In genomic region chr21:14602418-14602987, GRCh38 we compare ENCODE assay signal across 9 cellular contexts. TPM values are rescaled to one million over a fixed set of nuclear protein-coding genes. Genes with fewer than 3 reads are reported as not detected.
DNase-seq lines count a peak whose midpoint lies in the region; ATAC-seq, FAIRE-seq and TF ChIP-seq lines count a peak whose summit lies in the region.
"Had no signal": no experiment of that assay in that cellular context is flagged by ENCODE, and none has a peak within 500 bp of the region (broad histone marks: within the 10 kb centered on the region; RNA-seq: fewer than 3 reads in every experiment).

No MANE protein-coding gene starts in this region.

- H3K9me2 ChIP-seq in OCI-LY7 (ENCODE audit: insufficient read depth, low read length): no peaks in the 10 kb centered on the region

- peak overlapping the region; percentile 41 for H3K4me3 Mint-ChIP-seq in memory B cell

- H3K4me1 Mint-ChIP-seq in memory B cell: peaks cover 12% of the 10 kb centered on the region

- DNase-seq in H54 (ENCODE audit: insufficient read length, low spot score) (no peak), OCI-LY7 (ENCODE audit: low spot score) (peak; percentile 8), memory B cell (ENCODE audit: low spot score in 2 of 2) (no peak), sciatic nerve (ENCODE audit: low spot score) (no peak)
- no peak for DNase-seq in stimulated activated CD4-positive, alpha-beta T cell treated with anti-CD3 and anti-CD28 coated beads, Interleukin-2, amount 100 ng/mL, for 48 hours
- DNase-seq: activated gamma-delta T cell, NCI-H510A had no signal

- no peaks in the 10 kb centered on the region for H3K9me3 ChIP-seq in OCI-LY7 (ENCODE audit: low read length)

- peak; percentile 41 for FAIRE-seq in H54 (lab: Jason Lieb, UNC)

- H3K27me3 Mint-ChIP-seq in memory B cell: no peaks in the 10 kb centered on the region

- no peaks in the 10 kb centered on the region for H3K36me3 ChIP-seq in OCI-LY7 (ENCODE audit: insufficient read depth, low read length)

- no peaks in the 10 kb centered on the region for H4K20me1 ChIP-seq in OCI-LY7 (ENCODE audit: insufficient read depth, low read length)

- peak overlapping the region; percentile 77 for H2AFZ ChIP-seq in OCI-LY7 (ENCODE audit: low read length)

- ATAC-seq in GM18873 (IDR thresholded peaks at IDR 0.05; ENCODE audit: low FRiP score, unreplicated experiment): peak; percentile 58
- peak; percentile 63 for ATAC-seq in memory B cell (ENCODE audit: low read depth)
- no peak for ATAC-seq in GM18870 (IDR thresholded peaks at IDR 0.05; ENCODE audit: unreplicated experiment)
- ATAC-seq in sciatic nerve: no peak

- no peak for TF ChIP-seq POLR2A in H54 (IDR thresholded peaks at IDR 0.05; ENCODE audit: low read depth, low read length)

- intact Hi-C loops in OCI-LY7 (cut with micrococcal nuclease; ENCODE audit: unreplicated experiment): no loop called here
- intact Hi-C loops in sciatic nerve (cut with DNase I): no loop called here

- H3K4me3 ChIP-seq in OCI-LY7 (ENCODE audit: low read depth, low read length, poor library complexity, severe bottlenecking): no peak overlapping the region

- H3K27ac ChIP-seq in OCI-LY7 (ENCODE audit: low read depth, low read length, poor library complexity, severe bottlenecking): no peak overlapping the region

- H3K4me1 ChIP-seq in OCI-LY7 (ENCODE audit: insufficient read depth, low read length, poor library complexity, severe bottlenecking): peaks cover 6% of the 10 kb centered on the region

- H3K79me2 ChIP-seq in OCI-LY7 (ENCODE audit: insufficient read depth, low read depth, low read length): no peaks in the 10 kb centered on the region

- peak overlapping the region; percentile 50; the same call in 1 of the 2 replicates for H3K4me2 ChIP-seq in OCI-LY7 (ENCODE audit: low read length)

- no peaks in the 10 kb centered on the region for H3K36me3 Mint-ChIP-seq in memory B cell

- H3K9me3 Mint-ChIP-seq in memory B cell: no peaks in the 10 kb centered on the region

- H3K27ac Mint-ChIP-seq in memory B cell: no peak overlapping the region

- TF ChIP-seq CTCF in OCI-LY7 (conservative IDR thresholded peaks at IDR 0.05; ENCODE audit: low read length): no peak

- CTCF ChIA-PET in OCI-LY7 (lab: Charles Lee; ENCODE audit: unreplicated experiment): interaction anchor here (1.3 kb wide), 1 partner anchor 15 kb away, joined by 4 read pairs; no protein-coding TSS in a partner anchor

- POLR2A ChIA-PET in OCI-LY7 (lab: Charles Lee): interaction anchor here (0.5 to 4.5 kb wide), 19 partner anchors 8 to 514 kb away, joined by 3 to 26 read pairs (median 4); no protein-coding TSS in a partner anchor

- no TSS peak for BruUV-seq in OCI-LY7 (replicated peaks; lab: Mats Ljungman, UMichigan)

RNA-seq across cellular contexts. Expression of gene SAMSN1, which starts 56.4 kb away (rescaled TPM):
- total RNA-seq in OCI-LY7 (2014; rRNA removed; shearing (Covaris generic)): not detected in 2 replicates
- total RNA-seq in OCI-LY7 (2022): 2.8 and 4.1 TPM in 2 replicates
- total RNA-seq in sciatic nerve: 10.8 TPM

Comparison
In these comparisons a context has a peak if more than half of its experiments do, and no peak if none do; other contexts are left out.
1. ATAC-seq: peak in GM18873 (single experiment) and memory B cell (single experiment); none in GM18870 (single experiment) and sciatic nerve (single experiment).